ENCODE assay signal across 8 cellular contexts in genomic region chr13:73708393-73708985, GRCh38.
DNase-seq lines count a peak whose midpoint lies in the region; ATAC-seq, FAIRE-seq and TF ChIP-seq lines count a peak whose summit lies in the region.

No MANE protein-coding gene starts in this region.

- H3K4me1 ChIP-seq in foreskin keratinocyte (peaks cover under 1% of the 10 kb centered on the region), pancreas (no peaks in the 10 kb centered on the region)

- ATAC-seq in GM21390 (IDR thresholded peaks at IDR 0.05; ENCODE audit: unreplicated experiment) (peak; percentile 88), foreskin keratinocyte (peak; percentile 75), pancreas (peak; percentile 67 to 92 (median 88))

- H3K4me3 ChIP-seq in pancreas = no peak overlapping the region

- DNase-seq in GM04503 (ENCODE audit: low read depth) (peak; percentile 21), HK-2 (ENCODE audit: unreplicated experiment) (peak; percentile 3), NCI-H82 treated with DMSO at 0.1 percent for 48 hours (lab: John Stamatoyannopoulos, UW; ENCODE audit: unreplicated experiment) (peak; percentile 66), foreskin keratinocyte (peak; percentile 31 to 66), pancreas (peak in 3 of 6 donors; percentile 16 to 59 (median 34)), posterior vena cava (ENCODE audit: low spot score) (no peak)
- DNase-seq in activated T-helper 1 cell treated with anti-CD3 and anti-CD28 coated beads, Interleukin-12 subunit alpha, Interleukin-12 subunit beta, Interleukin-2, Interleukin-4 antibody, amounts not matched to agents 30 ng/mL and 10 ng/mL and 1 ng/mL, durations not matched to agents 14 hours and 24 hours and 36 hours (ENCODE audit: low spot score) = peak; percentile 47

- no peaks in the 10 kb centered on the region for H3K36me3 ChIP-seq in pancreas

- H3K9me3 Mint-ChIP-seq in activated T-helper 1 cell treated with anti-CD3 and anti-CD28 coated beads, Interleukin-12 subunit alpha, Interleukin-12 subunit beta, Interleukin-2, Interleukin-4 antibody, amounts not matched to agents 30 ng/mL and 10 ng/mL and 1 ng/mL, durations not matched to agents 14 hours and 24 hours and 36 hours = no peaks in the 10 kb centered on the region

- H3K27me3 Mint-ChIP-seq in activated T-helper 1 cell treated with anti-CD3 and anti-CD28 coated beads, Interleukin-12 subunit alpha, Interleukin-12 subunit beta, Interleukin-2, Interleukin-4 antibody, amounts not matched to agents 30 ng/mL and 10 ng/mL and 1 ng/mL, durations not matched to agents 14 hours and 24 hours and 36 hours (ENCODE audit: insufficient read depth) = no peaks in the 10 kb centered on the region

- H3K4me3 Mint-ChIP-seq in activated T-helper 1 cell treated with anti-CD3 and anti-CD28 coated beads, Interleukin-12 subunit alpha, Interleukin-12 subunit beta, Interleukin-2, Interleukin-4 antibody, amounts not matched to agents 30 ng/mL and 10 ng/mL and 1 ng/mL, durations not matched to agents 14 hours and 24 hours and 36 hours = no peak overlapping the region

- H3K27ac ChIP-seq in foreskin keratinocyte (peak overlapping the region; percentile 68), pancreas (no peak overlapping the region)

- peaks cover 18% of the 10 kb centered on the region for H3K36me3 Mint-ChIP-seq in activated T-helper 1 cell treated with anti-CD3 and anti-CD28 coated beads, Interleukin-12 subunit alpha, Interleukin-12 subunit beta, Interleukin-2, Interleukin-4 antibody, amounts not matched to agents 30 ng/mL and 10 ng/mL and 1 ng/mL, durations not matched to agents 14 hours and 24 hours and 36 hours (ENCODE audit: low read depth)

- H3K4me1 Mint-ChIP-seq in activated T-helper 1 cell treated with anti-CD3 and anti-CD28 coated beads, Interleukin-12 subunit alpha, Interleukin-12 subunit beta, Interleukin-2, Interleukin-4 antibody, amounts not matched to agents 30 ng/mL and 10 ng/mL and 1 ng/mL, durations not matched to agents 14 hours and 24 hours and 36 hours (ENCODE audit: low read depth) = peaks cover 8% of the 10 kb centered on the region

- WGBS in pancreas, 2 donors = 0 to 9% methylated on average over 1 of the region's 1 CpG

- peak; percentile 97 for FAIRE-seq in pancreas (lab: Jason Lieb, UNC)

- H3K27me3 ChIP-seq in foreskin keratinocyte (no peaks in the 10 kb centered on the region), pancreas (no peaks in the 10 kb centered on the region)

- H3K9me3 ChIP-seq in pancreas = no peaks in the 10 kb centered on the region

- intact Hi-C loops in activated T-helper 1 cell treated with anti-CD3 and anti-CD28 coated beads, Interleukin-12 subunit alpha, Interleukin-12 subunit beta, Interleukin-2, Interleukin-4 antibody, amounts not matched to agents 30 ng/mL and 10 ng/mL and 1 ng/mL, durations not matched to agents 14 hours and 24 hours and 36 hours (cut with micrococcal nuclease) = loop anchor here (1.0 to 10.0 kb wide), 6 partner anchors 294 to 1065 kb away; partner anchors contain the start of gene KLF5
- intact Hi-C loops in pancreas (cut with DNase I) = loop anchor here in 1 of 3 donors (10.0 kb wide), 1 partner anchor 894 kb away; no protein-coding TSS in a partner anchor
- intact Hi-C loops in posterior vena cava (cut with DNase I) = no loop called here

- no peak overlapping the region for H3K27ac Mint-ChIP-seq in activated T-helper 1 cell treated with anti-CD3 and anti-CD28 coated beads, Interleukin-12 subunit alpha, Interleukin-12 subunit beta, Interleukin-2, Interleukin-4 antibody, amounts not matched to agents 30 ng/mL and 10 ng/mL and 1 ng/mL, durations not matched to agents 14 hours and 24 hours and 36 hours

- peak; percentile 98 for TF ChIP-seq CTCF in foreskin keratinocyte (conservative IDR thresholded peaks at IDR 0.05)
- TF ChIP-seq CTCF in pancreas (IDR thresholded peaks at IDR 0.05) = peak; percentile 37 to 69 (median 63)
